ENCODE assay signal across 9 cellular contexts in genomic region chr7:44378744-44379143, GRCh38. TPM values are rescaled to one million over a fixed set of nuclear protein-coding genes. Genes with fewer than 3 reads are reported as not detected.
A peak's percentile ranks its signal among the peaks of the same experiment; 100 is the strongest.
DNase-seq lines count a peak whose midpoint lies in the region; ATAC-seq and TF ChIP-seq lines count a peak whose summit lies in the region.
"Had no signal": no experiment of that assay in that cellular context is flagged by ENCODE, and none has a peak within 500 bp of the region (broad histone marks: within the 10 kb centered on the region; RNA-seq: fewer than 3 reads in every experiment).

No MANE protein-coding gene starts in this region.

- H3K4me3 ChIP-seq in PC-9 (no peak overlapping the region), esophagus squamous epithelium (no peak overlapping the region)

- H3K4me2 ChIP-seq in PC-9: peak overlapping the region; percentile 30

- H3K9me3 ChIP-seq in PC-9 (ENCODE audit: insufficient read depth, low read depth) (no peaks in the 10 kb centered on the region), esophagus squamous epithelium (no peaks in the 10 kb centered on the region)

- DNase-seq in GM04503 (ENCODE audit: low read depth): peak; percentile 71
- peak; percentile 39 to 85 for DNase-seq in PC-9
- DNase-seq in endothelial cell (ENCODE audit: low spot score): no peak
- peak; percentile 86 for DNase-seq in renal cortical epithelial cell (ENCODE audit: low read depth)
- DNase-seq in mesothelial cell of epicardium (ENCODE audit: low spot score in 2 of 2, unreplicated experiment in 2 of 2): no peak
- DNase-seq in left ventricle myocardium superior: no peak
- DNase-seq in esophagus squamous epithelium (lab: John Stamatoyannopoulos, UW): no peak
- DNase-seq: activated CD4-positive, CD25-positive, alpha-beta regulatory T cell treated with anti-CD3 and anti-CD28 coated beads, Interleukin-2, amount 50 U/mL, for 72 hours had no signal

- no peaks in the 10 kb centered on the region for H3K36me3 ChIP-seq in PC-9 (ENCODE audit: low read depth)
- H3K36me3 ChIP-seq in esophagus squamous epithelium: peaks cover 0 to 33% (median 0%) of the 10 kb centered on the region in 3 donors

- TF ChIP-seq POLR2A in esophagus squamous epithelium (IDR thresholded peaks at IDR 0.05): no peak

- H3K4me1 Mint-ChIP-seq in endothelial cell (ENCODE audit: unreplicated experiment) (peaks cover 7% of the 10 kb centered on the region), mesothelial cell of epicardium (no peaks in the 10 kb centered on the region)

- H3F3A ChIP-seq in PC-9 (ENCODE audit: insufficient read depth, low read depth): peaks cover 15% of the 10 kb centered on the region; the same call in 1 of the 2 replicates

- H4K20me1 ChIP-seq in PC-9 (ENCODE audit: insufficient read depth): no peaks in the 10 kb centered on the region

- BruUV-seq in PC-9 (replicated peaks; lab: Mats Ljungman, UMichigan): no TSS peak

- no peak overlapping the region for H2AFZ ChIP-seq in PC-9

- peaks cover 8% of the 10 kb centered on the region for H3K27me3 Mint-ChIP-seq in endothelial cell (ENCODE audit: unreplicated experiment)
- H3K27me3 Mint-ChIP-seq in mesothelial cell of epicardium (ENCODE audit: low read depth): peaks cover 25% of the 10 kb centered on the region

- H3K36me3 Mint-ChIP-seq in endothelial cell (ENCODE audit: low read depth, unreplicated experiment) (peaks cover 12% of the 10 kb centered on the region), mesothelial cell of epicardium (no peaks in the 10 kb centered on the region)

- 69 to 78% methylated on average over 3 of the region's 3 CpGs for WGBS in esophagus squamous epithelium, 2 donors

- no peaks in the 10 kb centered on the region for H3K79me2 ChIP-seq in PC-9 (ENCODE audit: low read depth)

- ATAC-seq in left ventricle myocardium superior: no peak

- TF ChIP-seq CTCF in PC-9 (conservative IDR thresholded peaks at IDR 0.05) (no peak), endothelial cell (IDR thresholded peaks at IDR 0.05; ENCODE audit: unreplicated experiment) (no peak), mesothelial cell of epicardium (IDR thresholded peaks at IDR 0.05; ENCODE audit: unreplicated experiment) (no peak), esophagus squamous epithelium (IDR thresholded peaks at IDR 0.05) (no peak)

- H3K27me3 ChIP-seq in PC-9 (ENCODE audit: insufficient read depth, low read depth) (no peaks in the 10 kb centered on the region), esophagus squamous epithelium (peaks cover 0 to 15% (median 0%) of the 10 kb centered on the region in 4 donors)

- POLR2A ChIA-PET in PC-9 (lab: Charles Lee; ENCODE audit: unreplicated experiment): no interaction called here

- intact Hi-C loops in PC-9 (cut with micrococcal nuclease; ENCODE audit: unreplicated experiment): loop anchor here (10.0 kb wide), 1 partner anchor 186 kb away; no protein-coding TSS in a partner anchor
- intact Hi-C loops in left ventricle myocardium superior (cut with micrococcal nuclease): no loop called here
- intact Hi-C loops in esophagus squamous epithelium (cut with DNase I): no loop called here

- H3K9me3 Mint-ChIP-seq in endothelial cell (ENCODE audit: unreplicated experiment) (no peaks in the 10 kb centered on the region), mesothelial cell of epicardium (no peaks in the 10 kb centered on the region)
- H3K9me3 Mint-ChIP-seq: brain had no signal

- H3K4me1 ChIP-seq in PC-9 (replicated peaks; ENCODE audit: insufficient read depth) (peaks cover 41% of the 10 kb centered on the region), esophagus squamous epithelium (peaks cover 0 to 9% (median 0%) of the 10 kb centered on the region in 3 donors)

- H3K27ac ChIP-seq in PC-9: peak overlapping the region; percentile 82
- H3K27ac ChIP-seq in esophagus squamous epithelium: no peak overlapping the region

- no peaks in the 10 kb centered on the region for H3K9me2 ChIP-seq in PC-9 (ENCODE audit: insufficient read depth)

- CTCF ChIA-PET in PC-9 (lab: Charles Lee): interaction anchor here (0.6 kb wide), 2 partner anchors 156 to 578 kb away, joined by 5 read pairs; no protein-coding TSS in a partner anchor

- H3K4me3 Mint-ChIP-seq in endothelial cell (ENCODE audit: unreplicated experiment) (no peak overlapping the region), mesothelial cell of epicardium (no peak overlapping the region)
- H3K4me3 Mint-ChIP-seq: brain had no signal

- H3K27ac Mint-ChIP-seq in endothelial cell (ENCODE audit: unreplicated experiment): peak overlapping the region; percentile 30
- no peak overlapping the region for H3K27ac Mint-ChIP-seq in mesothelial cell of epicardium

RNA-seq across cellular contexts. Expression of gene CAMK2B, which starts 53.4 kb away (rescaled TPM):
- total RNA-seq in PC-9 (2021) (0.13 and 0.15 TPM in 2 replicates), endothelial cell (ENCODE audit: unreplicated experiment) (0.23 TPM), renal cortical epithelial cell (0.20 and 1.6 TPM in 2 replicates), mesothelial cell of epicardium (1.8 to 1.9 TPM (median 1.9 TPM) in 3 replicates), left ventricle myocardium superior (98.4 TPM), esophagus squamous epithelium (under 1 TPM; 0.26 to 0.95 (median 0.69) TPM)

Comparison
In these comparisons a context has a peak if more than half of its experiments do, and no peak if none do; other contexts are left out.
1. DNase-seq: peak in GM04503 (single experiment), PC-9 (2 of 2) and renal cortical epithelial cell (single experiment); none in endothelial cell (single experiment), mesothelial cell of epicardium (0 of 2), left ventricle myocardium superior (single experiment) and esophagus squamous epithelium (single experiment).
2. RNA of gene CAMK2B, which starts 53.4 kb away (total RNA-seq): 98.4 TPM in left ventricle myocardium superior (single experiment); 1.8 to 1.9 TPM in mesothelial cell of epicardium, 0.26 to 0.95 TPM in esophagus squamous epithelium, 0.23 TPM in endothelial cell (single experiment), 0.20 to 1.6 TPM in renal cortical epithelial cell and 0.13 to 0.15 TPM in PC-9; every median in the first group is over 10 times any median in the second.